ENCODE assay signal across 1 cellular context in the genomic region with DNA sequence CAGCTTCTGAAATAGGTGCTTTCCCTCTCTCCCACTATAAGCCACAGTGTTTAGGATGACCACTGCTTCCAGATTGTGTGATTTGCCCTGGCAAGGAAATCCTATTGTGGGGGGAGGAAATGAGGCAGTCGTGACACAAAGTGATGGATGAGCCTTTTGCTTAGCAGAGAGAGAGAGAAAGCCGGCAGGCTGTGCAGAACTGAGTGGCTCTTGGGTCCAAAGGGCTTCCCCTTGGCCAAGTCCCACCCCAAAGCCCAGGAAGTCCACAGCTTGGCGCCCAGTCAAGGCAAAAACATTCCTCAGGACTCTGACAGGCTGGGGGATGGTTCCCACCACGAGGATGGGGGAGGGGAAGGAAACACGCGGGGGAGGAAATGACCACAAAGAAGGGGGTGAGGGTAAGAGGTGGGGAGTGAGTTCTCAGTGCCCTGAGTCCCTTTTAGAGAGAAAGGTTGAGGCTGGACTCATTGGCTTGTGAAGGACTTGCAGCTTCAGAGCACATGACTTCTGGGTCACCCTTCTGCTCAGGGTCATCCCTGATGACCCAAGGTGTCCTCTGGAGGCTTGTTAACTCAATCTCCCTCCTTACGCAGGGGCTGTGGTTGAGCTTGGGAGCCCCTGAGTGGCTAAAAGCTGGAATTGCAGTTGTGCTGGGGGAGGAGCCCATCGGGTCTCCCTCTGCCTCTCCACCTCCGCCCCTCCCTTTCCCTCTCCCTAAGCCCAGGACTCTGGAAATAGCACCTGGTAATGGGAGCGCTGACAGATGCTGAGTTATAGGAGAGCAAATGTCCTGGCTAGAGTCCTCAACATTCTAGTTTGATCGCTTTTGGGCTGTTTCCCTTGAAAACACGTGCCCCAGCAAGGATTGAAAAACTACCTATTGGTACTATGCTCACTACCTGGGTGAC.
TF ChIP-seq lines count a peak whose summit lies in the region.

No MANE protein-coding gene starts in this region.

TF ChIP-seq in PFSK-1, 5 proteins besides CTCF, POLR2A, EP300 and RAD21 (continued from another document):
- TF ChIP-seq TAF1 (IDR thresholded peaks at IDR 0.05; ENCODE audit: borderline replicate concordance, insufficient read depth, low read length) (peak; percentile 62; the same call in 1 of the 2 replicates), POLR2AphosphoS5 (IDR thresholded peaks at IDR 0.05; ENCODE audit: low read depth, low read length) (no peak)
- TF ChIP-seq, protein P1, sequence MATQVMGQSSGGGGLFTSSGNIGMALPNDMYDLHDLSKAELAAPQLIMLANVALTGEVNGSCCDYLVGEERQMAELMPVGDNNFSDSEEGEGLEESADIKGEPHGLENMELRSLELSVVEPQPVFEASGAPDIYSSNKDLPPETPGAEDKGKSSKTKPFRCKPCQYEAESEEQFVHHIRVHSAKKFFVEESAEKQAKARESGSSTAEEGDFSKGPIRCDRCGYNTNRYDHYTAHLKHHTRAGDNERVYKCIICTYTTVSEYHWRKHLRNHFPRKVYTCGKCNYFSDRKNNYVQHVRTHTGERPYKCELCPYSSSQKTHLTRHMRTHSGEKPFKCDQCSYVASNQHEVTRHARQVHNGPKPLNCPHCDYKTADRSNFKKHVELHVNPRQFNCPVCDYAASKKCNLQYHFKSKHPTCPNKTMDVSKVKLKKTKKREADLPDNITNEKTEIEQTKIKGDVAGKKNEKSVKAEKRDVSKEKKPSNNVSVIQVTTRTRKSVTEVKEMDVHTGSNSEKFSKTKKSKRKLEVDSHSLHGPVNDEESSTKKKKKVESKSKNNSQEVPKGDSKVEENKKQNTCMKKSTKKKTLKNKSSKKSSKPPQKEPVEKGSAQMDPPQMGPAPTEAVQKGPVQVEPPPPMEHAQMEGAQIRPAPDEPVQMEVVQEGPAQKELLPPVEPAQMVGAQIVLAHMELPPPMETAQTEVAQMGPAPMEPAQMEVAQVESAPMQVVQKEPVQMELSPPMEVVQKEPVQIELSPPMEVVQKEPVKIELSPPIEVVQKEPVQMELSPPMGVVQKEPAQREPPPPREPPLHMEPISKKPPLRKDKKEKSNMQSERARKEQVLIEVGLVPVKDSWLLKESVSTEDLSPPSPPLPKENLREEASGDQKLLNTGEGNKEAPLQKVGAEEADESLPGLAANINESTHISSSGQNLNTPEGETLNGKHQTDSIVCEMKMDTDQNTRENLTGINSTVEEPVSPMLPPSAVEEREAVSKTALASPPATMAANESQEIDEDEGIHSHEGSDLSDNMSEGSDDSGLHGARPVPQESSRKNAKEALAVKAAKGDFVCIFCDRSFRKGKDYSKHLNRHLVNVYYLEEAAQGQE (IDR thresholded peaks at IDR 0.05; ENCODE audit: insufficient read depth in 1 of 2, low read depth in 2 of 2, low read length in 2 of 2): peak; percentile 34 to 63; a peak in 2 of 4 replicates
TF ChIP-seq in PFSK-1: peak in this region for 2.
